Comparison of ENCODE assay signal across 1 cellular context in the genomic region with DNA sequence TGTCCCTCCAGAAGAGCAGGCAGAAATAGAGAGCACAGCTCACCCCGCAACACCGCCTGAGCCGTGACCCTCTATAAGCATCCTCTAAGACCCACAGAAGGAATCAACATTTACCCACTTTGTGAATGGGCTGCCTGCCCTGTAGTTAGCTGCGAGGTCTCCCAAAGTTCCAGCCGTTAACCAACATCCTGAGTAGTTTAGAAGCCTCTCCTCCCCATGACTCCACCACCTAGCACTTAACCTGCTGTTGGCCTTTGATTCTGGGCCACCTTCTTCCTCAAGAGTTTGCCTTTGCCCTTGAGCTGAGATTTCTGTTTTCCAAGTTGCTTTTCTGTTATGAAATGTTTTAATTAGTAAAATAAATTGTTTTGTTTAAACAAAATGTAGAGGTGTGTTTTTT.
TF ChIP-seq lines count a peak whose summit lies in the region.

No MANE protein-coding gene starts in this region.

TF ChIP-seq in GM23338, 12 proteins besides CTCF, POLR2A, EP300 and RAD21 (continued from another document):
- TF ChIP-seq, protein P1, sequence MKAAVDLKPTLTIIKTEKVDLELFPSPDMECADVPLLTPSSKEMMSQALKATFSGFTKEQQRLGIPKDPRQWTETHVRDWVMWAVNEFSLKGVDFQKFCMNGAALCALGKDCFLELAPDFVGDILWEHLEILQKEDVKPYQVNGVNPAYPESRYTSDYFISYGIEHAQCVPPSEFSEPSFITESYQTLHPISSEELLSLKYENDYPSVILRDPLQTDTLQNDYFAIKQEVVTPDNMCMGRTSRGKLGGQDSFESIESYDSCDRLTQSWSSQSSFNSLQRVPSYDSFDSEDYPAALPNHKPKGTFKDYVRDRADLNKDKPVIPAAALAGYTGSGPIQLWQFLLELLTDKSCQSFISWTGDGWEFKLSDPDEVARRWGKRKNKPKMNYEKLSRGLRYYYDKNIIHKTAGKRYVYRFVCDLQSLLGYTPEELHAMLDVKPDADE (IDR thresholded peaks at IDR 0.05) = no peak
- no peak for TF ChIP-seq EZH2phosphoT487 (IDR thresholded peaks at IDR 0.05; ENCODE audit: unreplicated experiment)
